ENCODE assay signal across 4 cellular contexts in genomic region chr13:50173045-50173444, GRCh38.
DNase-seq lines count a peak whose midpoint lies in the region; ATAC-seq, FAIRE-seq and TF ChIP-seq lines count a peak whose summit lies in the region.
"Not testable (repeated sequence)": the region's sequence is repeated elsewhere in the genome, so short reads cannot be mapped to it uniquely, and the experiment has no call there.

No MANE protein-coding gene starts in this region.

- not testable (repeated sequence) for H3K36me3 ChIP-seq in IMR-90 (ENCODE audit: control insufficient read depth, insufficient read depth, low read length); K562 (ENCODE audit: control insufficient read depth, insufficient read depth, low read length); HepG2 (replicated peaks in 1 of 2; ENCODE audit: control insufficient read depth in 1 of 2, insufficient read depth in 2 of 2, low read length in 2 of 2)

- H4K20me1 ChIP-seq in IMR-90 (ENCODE audit: insufficient read depth, low read length); K562 (replicated peaks; ENCODE audit: control insufficient read depth, insufficient read depth, low read length); HepG2 (ENCODE audit: insufficient read depth, low read length): not testable (repeated sequence)

- TF ChIP-seq CTCF in IMR-90 (conservative IDR thresholded peaks at IDR 0.05; ENCODE audit: low read depth, low read length); K562 (IDR thresholded peaks at IDR 0.05 in 2 of 3, conservative IDR thresholded peaks at IDR 0.05 in 1 of 3; ENCODE audit: insufficient read depth in 2 of 3, low read depth in 1 of 3, low read length in 3 of 3); HepG2 (CRISPR knock-in tag; IDR thresholded peaks at IDR 0.05): not testable (repeated sequence)

- H3K27ac ChIP-seq in IMR-90 (ENCODE audit: insufficient read depth, low read length); K562 (ENCODE audit: extremely low read depth, low read depth, low read length); HepG2 (ENCODE audit: extremely low read length, insufficient read depth, low read length): not testable (repeated sequence)

- in situ Hi-C loops in IMR-90 (cut with MboI; ENCODE audit: low sequenced_read_pairs); K562 (cut with MboI); HepG2 (cut with HindIII; ENCODE audit: extremely low pct_ligation_motif_present, low pct_unique_long_range_greater_than_20kb): not testable (repeated sequence)

- not testable (repeated sequence) for H2BK120ac ChIP-seq in IMR-90 (ENCODE audit: low read depth, low read length)

- dilution Hi-C loops in IMR-90 (cut with HindIII; ENCODE audit: low sequenced_read_pairs, unreplicated experiment), result not testable (repeated sequence)

- no CpG with 5 or more reads among the region's 2 CpGs for WGBS in IMR-90 (ENCODE audit: extremely low coverage in 2 of 2, insufficient read length in 1 of 2), 2 experiments
- WGBS in K562 (ENCODE audit: insufficient coverage, low coverage, missing lambda C conversion rate), result 32% methylated on average over 2 of the region's 2 CpGs
- 51% methylated on average over 2 of the region's 2 CpGs for WGBS in HepG2 (ENCODE audit: low lambda C conversion rate)

- H3K9me3 ChIP-seq in IMR-90 (ENCODE audit: control insufficient read depth, insufficient read depth, low read length); K562 (replicated peaks; ENCODE audit: control insufficient read depth, insufficient read depth, low read depth, low read length); HepG2 (ENCODE audit: low read length): not testable (repeated sequence)

- not testable (repeated sequence) for H2AK5ac ChIP-seq in IMR-90 (ENCODE audit: low read depth, low read length)

- not testable (repeated sequence) for H3K4me2 ChIP-seq in IMR-90 (ENCODE audit: low read depth, low read length); K562 (ENCODE audit: insufficient read depth, low read length); HepG2 (ENCODE audit: low read depth, low read length)

- TF ChIP-seq POLR2A in IMR-90 (IDR thresholded peaks at IDR 0.05; ENCODE audit: low read depth, low read length); K562 (conservative IDR thresholded peaks at IDR 0.05); HepG2 (IDR thresholded peaks at IDR 0.05; ENCODE audit: insufficient read depth in 1 of 2, low read depth in 2 of 2, low read length in 2 of 2): not testable (repeated sequence)

- DNase-seq in IMR-90; K562 (ENCODE audit: extremely low read depth in 1 of 4, low spot score in 3 of 4); HepG2 (ENCODE audit: low spot score): not testable (repeated sequence)

- H3K4ac ChIP-seq in IMR-90 (ENCODE audit: low read depth, low read length), result not testable (repeated sequence)

- BruUV-seq in IMR-90 (replicated peaks; lab: Mats Ljungman, UMichigan); K562 (replicated peaks; lab: Mats Ljungman, UMichigan); HepG2 (replicated peaks; lab: Mats Ljungman, UMichigan): not testable (repeated sequence)

- not testable (repeated sequence) for H4K91ac ChIP-seq in IMR-90 (ENCODE audit: insufficient read depth, low read depth, low read length)

- H2AK9ac ChIP-seq in IMR-90 (replicated peaks; ENCODE audit: low read depth, low read length, poor library complexity), result not testable (repeated sequence)

- not testable (repeated sequence) for H2BK5ac ChIP-seq in IMR-90 (ENCODE audit: low read depth, low read length, poor library complexity, severe bottlenecking)

- not testable (repeated sequence) for TF ChIP-seq RAD21 in IMR-90 (IDR thresholded peaks at IDR 0.05; ENCODE audit: low read length); Ishikawa (IDR thresholded peaks at IDR 0.05; ENCODE audit: low read depth); K562 (CRISPR knock-in tag; conservative IDR thresholded peaks at IDR 0.05 in 1 of 2, IDR thresholded peaks at IDR 0.05 in 1 of 2); HepG2 (CRISPR knock-in tag; IDR thresholded peaks at IDR 0.05)

- not testable (repeated sequence) for H3K14ac ChIP-seq in IMR-90 (replicated peaks; ENCODE audit: low read depth, low read length)

- not testable (repeated sequence) for H4K8ac ChIP-seq in IMR-90 (ENCODE audit: low read depth in 2 of 2, low read length in 2 of 2)

- not testable (repeated sequence) for H3K4me1 ChIP-seq in IMR-90 (ENCODE audit: control insufficient read depth, insufficient read depth, low read length); K562 (replicated peaks in 1 of 2; ENCODE audit: control insufficient read depth in 2 of 2, insufficient read depth in 2 of 2, low read length in 2 of 2)
- peaks cover 19% of the 10 kb centered on the region for H3K4me1 ChIP-seq in HepG2 (ENCODE audit: insufficient read depth, low read length)

- CTCF ChIA-PET in IMR-90 (lab: Yijun Ruan, JAX); K562 (lab: Yijun Ruan, JAX; ENCODE audit: low intra/inter-chr PET ratio); HepG2 (lab: Yijun Ruan, JAX; ENCODE audit: low intra/inter-chr PET ratio, low total read pairs): not testable (repeated sequence)

- H3K9ac ChIP-seq in IMR-90 (ENCODE audit: low read depth, low read length); K562 (ENCODE audit: insufficient read depth in 1 of 2, low read depth in 2 of 2, low read length in 2 of 2); HepG2 (ENCODE audit: insufficient read depth, low read depth, low read length): not testable (repeated sequence)

- H3K56ac ChIP-seq in IMR-90 (ENCODE audit: extremely low read depth, insufficient read depth, low read length), result not testable (repeated sequence)

- H2AFZ ChIP-seq in IMR-90 (replicated peaks; ENCODE audit: low read length, poor library complexity); K562 (ENCODE audit: low read depth, low read length); HepG2 (ENCODE audit: low read length): not testable (repeated sequence)

- H3K18ac ChIP-seq in IMR-90 (ENCODE audit: low read depth, low read length), result not testable (repeated sequence)

- not testable (repeated sequence) for H3K9me1 ChIP-seq in IMR-90 (ENCODE audit: insufficient read depth, low read length); K562 (ENCODE audit: control insufficient read depth, insufficient read depth, low read length)

- TF ChIP-seq EP300 in Ishikawa (IDR thresholded peaks at IDR 0.05; ENCODE audit: borderline replicate concordance); K562 (IDR thresholded peaks at IDR 0.05; ENCODE audit: low read length); HepG2 (IDR thresholded peaks at IDR 0.05; ENCODE audit: low read depth in 2 of 2, low read length in 2 of 2); HepG2 (CRISPR knock-in tag; IDR thresholded peaks at IDR 0.05; ENCODE audit: borderline replicate concordance): not testable (repeated sequence)

- not testable (repeated sequence) for H3K79me2 ChIP-seq in K562 (ENCODE audit: control insufficient read depth, insufficient read depth, low read length); HepG2 (ENCODE audit: insufficient read depth, low read length)

- H3K4me3 ChIP-seq in IMR-90 (ENCODE audit: insufficient read depth, low read depth, low read length); K562; HepG2 (replicated peaks in 1 of 3; ENCODE audit: insufficient read depth in 1 of 3, low read depth in 2 of 3, low read length in 3 of 3): not testable (repeated sequence)

- H3K27me3 ChIP-seq in IMR-90 (ENCODE audit: control insufficient read depth, insufficient read depth, low read length); K562 (ENCODE audit: control insufficient read depth in 2 of 2, insufficient read depth in 2 of 2, low read length in 2 of 2); HepG2 (ENCODE audit: control insufficient read depth in 1 of 2, insufficient read depth in 2 of 2, low read length in 2 of 2): not testable (repeated sequence)

- not testable (repeated sequence) for FAIRE-seq in K562 (lab: Jason Lieb, UNC); HepG2 (lab: Jason Lieb, UNC)

- H3K23ac ChIP-seq in IMR-90 (ENCODE audit: low read depth, low read length), result not testable (repeated sequence)

- POLR2A ChIA-PET in IMR-90 (lab: Charles Lee; ENCODE audit: unreplicated experiment); K562 (lab: Yijun Ruan, JAX); HepG2 (lab: Yijun Ruan, JAX): not testable (repeated sequence)

- not testable (repeated sequence) for H3K79me1 ChIP-seq in IMR-90 (ENCODE audit: low read depth in 1 of 2, low read length in 2 of 2)

- not testable (repeated sequence) for H2BK15ac ChIP-seq in IMR-90 (ENCODE audit: low read depth, low read length)

- not testable (repeated sequence) for H2BK20ac ChIP-seq in IMR-90 (ENCODE audit: low read depth, low read length)

- H4K5ac ChIP-seq in IMR-90 (ENCODE audit: low read depth, low read length), result not testable (repeated sequence)

- intact Hi-C loops in IMR-90 (cut with micrococcal nuclease); K562 (cut with micrococcal nuclease); HepG2 (cut with micrococcal nuclease; ENCODE audit: unreplicated experiment): not testable (repeated sequence)

- not testable (repeated sequence) for ATAC-seq in IMR-90 (ENCODE audit: low read depth); K562; HepG2

TF ChIP-seq in IMR-90, 13 proteins besides CTCF, POLR2A, EP300 and RAD21:
- TF ChIP-seq CEBPB (IDR thresholded peaks at IDR 0.05; ENCODE audit: low read depth, low read length), result peak; percentile 77

TF ChIP-seq in Ishikawa, 13 proteins besides CTCF, POLR2A, EP300 and RAD21:
- 0 out of 2 replicates have a peak, but pooled peaks have one; percentile 36 for TF ChIP-seq CEBPB (IDR thresholded peaks at IDR 0.05)

TF ChIP-seq in K562, 482 proteins besides CTCF, POLR2A, EP300 and RAD21 (continues in another document):
- TF ChIP-seq CEBPG (CRISPR knock-in tag; IDR thresholded peaks at IDR 0.05), result not testable (repeated sequence)
- TF ChIP-seq CEBPG (tag; conservative IDR thresholded peaks at IDR 0.05 in 1 of 2, IDR thresholded peaks at IDR 0.05 in 1 of 2), result peak; percentile 26 to 38; a peak in 1 of 4 replicates

TF ChIP-seq in HepG2, 621 proteins besides CTCF, POLR2A, EP300 and RAD21 (continues in another document):
- TF ChIP-seq CEBPB (IDR thresholded peaks at IDR 0.05; ENCODE audit: borderline replicate concordance, low read depth, low read length), result peak; percentile 82
